Comparison of ENCODE assay signal across 26 cellular contexts in genomic region chr3:152586974-152587373, GRCh38.
"Had no signal": no experiment of that assay in that cellular context is flagged by ENCODE, and none has a peak within 500 bp of the region (broad histone marks: within the 10 kb centered on the region; RNA-seq: fewer than 3 reads in every experiment).

No MANE protein-coding gene starts in this region.

- DNase-seq: IMR-90, Kasumi-1, MV-4-11, NCI-H1048, NCI-H1105, NCI-H1417, NCI-H1436 treated with DMSO at 0.1 percent for 48 hours, NCI-H1694 treated with DMSO at 0.1 percent for 48 hours, NCI-H1930, NCI-H2081, NCI-H2107, NCI-H2171, NCI-H226, NCI-H446, NCI-H510A, NCI-H524 treated with DMSO at 0.1 percent for 48 hours, NCI-H69, NCI-H774, PC-3, SHP77, SK-N-SH, T-helper 1 cell had no signal

- H3K9me2 ChIP-seq: SK-N-SH had no signal

- H3K4me2 ChIP-seq: KMS-11, SK-N-SH had no signal

- ATAC-seq: HepG2, Panc1, PC-3 had no signal

- H3K27ac ChIP-seq: KMS-11, RWPE1 had no signal
